Comparison of ENCODE assay signal across 9 cellular contexts in the genomic region with DNA sequence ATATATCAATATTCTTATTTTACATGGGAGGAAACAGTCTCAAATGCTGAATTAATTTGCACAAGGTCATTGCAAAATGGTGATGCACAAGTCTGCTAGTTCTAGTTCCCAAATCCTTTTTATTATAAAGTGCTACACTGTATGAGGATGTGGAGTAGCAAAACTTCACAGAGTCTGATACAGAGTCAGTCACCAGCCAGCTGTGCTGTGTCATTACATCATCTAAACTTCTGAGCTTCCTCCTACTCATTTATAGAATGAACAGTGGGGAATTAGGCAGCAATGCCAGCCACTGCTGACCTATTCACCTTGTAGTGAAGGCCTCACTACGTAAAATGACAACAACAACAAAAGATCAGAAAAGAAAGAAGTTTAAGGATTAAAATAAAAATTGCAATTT.
A peak's percentile ranks its signal among the peaks of the same experiment; 100 is the strongest.
DNase-seq lines count a peak whose midpoint lies in the region; ATAC-seq, FAIRE-seq and TF ChIP-seq lines count a peak whose summit lies in the region.
"Had no signal": no experiment of that assay in that cellular context is flagged by ENCODE, and none has a peak within 500 bp of the region (broad histone marks: within the 10 kb centered on the region; RNA-seq: fewer than 3 reads in every experiment).

No MANE protein-coding gene starts in this region.

- DNase-seq in AG08396 (ENCODE audit: low spot score): peak; percentile 9
- peak; percentile 18 for DNase-seq in bronchial epithelial cell (ENCODE audit: low read depth)
- DNase-seq in body of pancreas: no peak
- no peak for DNase-seq in transverse colon
- DNase-seq in stimulated activated CD4-positive, alpha-beta T cell treated with anti-CD3 and anti-CD28 coated beads, Interleukin-2, amount 100 ng/mL, for 24 hours: no peak
- DNase-seq in NCI-H345 (lab: John Stamatoyannopoulos, UW): no peak
- DNase-seq: BE2C had no signal

- H3K9me3 ChIP-seq in body of pancreas: no peaks in the 10 kb centered on the region
- no peaks in the 10 kb centered on the region for H3K9me3 ChIP-seq in transverse colon
- H3K9me3 ChIP-seq: BE2C had no signal

- TF ChIP-seq EP300 in transverse colon (IDR thresholded peaks at IDR 0.05; ENCODE audit: low read depth): no peak

- TF ChIP-seq POLR2A in body of pancreas (IDR thresholded peaks at IDR 0.05): no peak
- TF ChIP-seq POLR2A in transverse colon (IDR thresholded peaks at IDR 0.05): no peak

- intact Hi-C loops in body of pancreas (cut with DNase I) (no loop called here), transverse colon (cut with DNase I; ENCODE audit: low total_unique reads) (no loop called here)

- H3K4me3 ChIP-seq in bronchial epithelial cell (ENCODE audit: low read depth, low read length) (no peak overlapping the region), body of pancreas (no peak overlapping the region), transverse colon (no peak overlapping the region)

- H3K36me3 ChIP-seq in bronchial epithelial cell (ENCODE audit: control insufficient read depth, insufficient read depth, low read length) (no peaks in the 10 kb centered on the region), body of pancreas (replicated peaks in 1 of 2; ENCODE audit: insufficient read depth in 1 of 2, low read depth in 2 of 2) (no peaks in the 10 kb centered on the region), transverse colon (peaks cover 0 to 3% (median 0%) of the 10 kb centered on the region in 4 donors)
- H3K36me3 ChIP-seq: BE2C had no signal

- no peaks in the 10 kb centered on the region for H3K4me1 ChIP-seq in body of pancreas
- H3K4me1 ChIP-seq in transverse colon: no peaks in the 10 kb centered on the region
- H3K4me1 ChIP-seq: BE2C had no signal

- no peak for TF ChIP-seq CTCF in bronchial epithelial cell (IDR thresholded peaks at IDR 0.05; ENCODE audit: insufficient read depth, low read length, severe bottlenecking)
- no peak for TF ChIP-seq CTCF in body of pancreas (IDR thresholded peaks at IDR 0.05)
- TF ChIP-seq CTCF in transverse colon (IDR thresholded peaks at IDR 0.05): no peak

- whole genome bisulfite sequencing in body of pancreas, 2 donors: 79 to 83% methylated on average over 1 of the region's 1 CpG
- WGBS in transverse colon (ENCODE audit: low coverage in 1 of 2), 2 donors: 68 to 77% methylated on average over 1 of the region's 1 CpG

- peak; percentile 79 for ATAC-seq in GM19395 (IDR thresholded peaks at IDR 0.05; ENCODE audit: unreplicated experiment)
- ATAC-seq in HG03432 (IDR thresholded peaks at IDR 0.05; ENCODE audit: unreplicated experiment): peak; percentile 99
- no peak for ATAC-seq in body of pancreas

- no peak for FAIRE-seq in bronchial epithelial cell (lab: Jason Lieb, UNC)

- H3K27me3 ChIP-seq in bronchial epithelial cell (ENCODE audit: control insufficient read depth, insufficient read depth, low read length): no peaks in the 10 kb centered on the region
- no peaks in the 10 kb centered on the region for H3K27me3 ChIP-seq in body of pancreas
- no peaks in the 10 kb centered on the region for H3K27me3 ChIP-seq in transverse colon
- H3K27me3 ChIP-seq: BE2C had no signal

- H3K27ac ChIP-seq in body of pancreas (no peak overlapping the region), transverse colon (no peak overlapping the region)

- in situ Hi-C loops in transverse colon (cut with MboI; ENCODE audit: low pct_ligation_motif_present in 1 of 4, low pct_unique_long_range_greater_than_20kb in 1 of 4, low sequenced_read_pairs in 3 of 4): no loop called here

Comparison
In these comparisons a context has a peak if more than half of its experiments do, and no peak if none do; other contexts are left out.
1. DNase-seq: peak in AG08396 (single experiment) and bronchial epithelial cell (single experiment); none in body of pancreas (0 of 4), transverse colon (single experiment), stimulated activated CD4-positive, alpha-beta T cell treated with anti-CD3 and anti-CD28 coated beads, Interleukin-2, amount 100 ng/mL, for 24 hours (0 of 2) and NCI-H345 (single experiment).